ENCODE assay signal across 14 cellular contexts in genomic region chr4:38869511-38869910, GRCh38. TPM values are rescaled to one million over a fixed set of nuclear protein-coding genes. Genes with fewer than 3 reads are reported as not detected.
DNase-seq lines count a peak whose midpoint lies in the region; TF ChIP-seq lines count a peak whose summit lies in the region.
"Had no signal": no experiment of that assay in that cellular context is flagged by ENCODE, and none has a peak within 500 bp of the region (broad histone marks: within the 10 kb centered on the region; RNA-seq: fewer than 3 reads in every experiment).

No MANE protein-coding gene starts in this region.

- H3K27ac Mint-ChIP-seq in activated naive CD8-positive, alpha-beta T cell = no peak overlapping the region
- no peak overlapping the region for H3K27ac Mint-ChIP-seq in activated naive CD8-positive, alpha-beta T cell treated with anti-CD3 and anti-CD28 coated beads for 36 hours
- H3K27ac Mint-ChIP-seq in mesothelial cell of epicardium = peak overlapping the region; percentile 90
- H3K27ac Mint-ChIP-seq in type B pancreatic cell = no peak overlapping the region
- H3K27ac Mint-ChIP-seq: activated CD4-positive, alpha-beta T cell treated with anti-CD3 and anti-CD28 coated beads, Interleukin-2, amount 10 ng/mL, durations not matched to agents 24 days and 14 days; natural killer cell had no signal

- DNase-seq in activated naive CD8-positive, alpha-beta T cell treated with anti-CD3 and anti-CD28 coated beads for 36 hours = no peak
- DNase-seq in choroid plexus epithelial cell (ENCODE audit: low read depth) = no peak
- no peak for DNase-seq in mesothelial cell of epicardium (ENCODE audit: low spot score in 2 of 2, unreplicated experiment in 2 of 2)
- DNase-seq in type B pancreatic cell (ENCODE audit: extremely low spot score, unreplicated experiment) = no peak
- DNase-seq in AML-193 (lab: John Stamatoyannopoulos, UW) = no peak
- no peak for DNase-seq in activated CD4-positive, alpha-beta T cell treated with anti-CD3 and anti-CD28 coated beads, Interleukin-2, amount 50 U/mL, for 48 hours
- DNase-seq in SIG-M5 treated with dmso at 0.1 percent for 504 hours (lab: John Stamatoyannopoulos, UW; ENCODE audit: unreplicated experiment) = no peak
- DNase-seq: GOT3; natural killer cell; NCI-H1436 treated with DMSO at 0.1 percent for 48 hours; NCI-H82; stimulated activated naive CD4-positive, alpha-beta T cell had no signal

- H3K4me3 Mint-ChIP-seq in activated naive CD8-positive, alpha-beta T cell = peak overlapping the region; percentile 38
- H3K4me3 Mint-ChIP-seq in activated naive CD8-positive, alpha-beta T cell treated with anti-CD3 and anti-CD28 coated beads for 36 hours = no peak overlapping the region
- H3K4me3 Mint-ChIP-seq in mesothelial cell of epicardium (peak overlapping the region; percentile 79), type B pancreatic cell (peak overlapping the region; percentile 91)
- H3K4me3 Mint-ChIP-seq: activated CD4-positive, alpha-beta T cell treated with anti-CD3 and anti-CD28 coated beads, Interleukin-2, amount 10 ng/mL, durations not matched to agents 24 days and 14 days had no signal

- H3K4me3 ChIP-seq in choroid plexus epithelial cell (ENCODE audit: low read depth, low read length) = peak overlapping the region; percentile 94

- no peaks in the 10 kb centered on the region for H3K9me3 Mint-ChIP-seq in activated naive CD8-positive, alpha-beta T cell (ENCODE audit: low read depth)
- H3K9me3 Mint-ChIP-seq in activated naive CD8-positive, alpha-beta T cell treated with anti-CD3 and anti-CD28 coated beads for 36 hours = peaks cover 2% of the 10 kb centered on the region
- H3K9me3 Mint-ChIP-seq in mesothelial cell of epicardium = peaks cover 2% of the 10 kb centered on the region
- no peaks in the 10 kb centered on the region for H3K9me3 Mint-ChIP-seq in type B pancreatic cell
- H3K9me3 Mint-ChIP-seq: activated CD4-positive, alpha-beta T cell treated with anti-CD3 and anti-CD28 coated beads, Interleukin-2, amount 10 ng/mL, durations not matched to agents 24 days and 14 days; natural killer cell had no signal

- peaks cover 18% of the 10 kb centered on the region for H3K4me1 Mint-ChIP-seq in activated naive CD8-positive, alpha-beta T cell (ENCODE audit: low read depth)
- peaks cover 6% of the 10 kb centered on the region for H3K4me1 Mint-ChIP-seq in activated naive CD8-positive, alpha-beta T cell treated with anti-CD3 and anti-CD28 coated beads for 36 hours
- H3K4me1 Mint-ChIP-seq in mesothelial cell of epicardium = peaks cover 28% of the 10 kb centered on the region
- peaks cover 38% of the 10 kb centered on the region for H3K4me1 Mint-ChIP-seq in type B pancreatic cell (ENCODE audit: unreplicated experiment)

- H3K36me3 Mint-ChIP-seq in activated naive CD8-positive, alpha-beta T cell = peaks cover under 1% of the 10 kb centered on the region
- H3K36me3 Mint-ChIP-seq in activated naive CD8-positive, alpha-beta T cell treated with anti-CD3 and anti-CD28 coated beads for 36 hours = peaks cover 2% of the 10 kb centered on the region
- H3K36me3 Mint-ChIP-seq in mesothelial cell of epicardium = peaks cover 19% of the 10 kb centered on the region
- H3K36me3 Mint-ChIP-seq in type B pancreatic cell = peaks cover 4% of the 10 kb centered on the region
- H3K36me3 Mint-ChIP-seq: natural killer cell had no signal

- no peak for TF ChIP-seq CTCF in choroid plexus epithelial cell (conservative IDR thresholded peaks at IDR 0.05; ENCODE audit: low read depth, low read length)
- TF ChIP-seq CTCF in mesothelial cell of epicardium (IDR thresholded peaks at IDR 0.05; ENCODE audit: unreplicated experiment) = no peak
- TF ChIP-seq CTCF in type B pancreatic cell (conservative IDR thresholded peaks at IDR 0.05) = no peak

- H3K27me3 Mint-ChIP-seq in activated naive CD8-positive, alpha-beta T cell = peaks cover 14% of the 10 kb centered on the region
- H3K27me3 Mint-ChIP-seq in activated naive CD8-positive, alpha-beta T cell treated with anti-CD3 and anti-CD28 coated beads for 36 hours = peaks cover 28% of the 10 kb centered on the region
- H3K27me3 Mint-ChIP-seq in mesothelial cell of epicardium (ENCODE audit: low read depth) (no peaks in the 10 kb centered on the region), type B pancreatic cell (no peaks in the 10 kb centered on the region)

RNA-seq across cellular contexts. Expression of gene FAM114A1, which starts 1.9 kb away (rescaled TPM):
- total RNA-seq in activated naive CD8-positive, alpha-beta T cell treated with anti-CD3 and anti-CD28 coated beads for 36 hours = under 1 TPM in 1 of 2 experiments, not detected in 1; 0.38 TPM
- total RNA-seq in mesothelial cell of epicardium (52.0 to 55.6 TPM (median 53.7 TPM) in 3 replicates), type B pancreatic cell (ENCODE audit: low replicate concordance) (33.9 and 54.2 TPM in 2 replicates)

RNA-seq across cellular contexts. Expression of gene TLR6, which starts 12.9 kb away (rescaled TPM):
- 1 to 10 TPM; 2.9 to 4.4 TPM for total RNA-seq in activated naive CD8-positive, alpha-beta T cell treated with anti-CD3 and anti-CD28 coated beads for 36 hours
- total RNA-seq in mesothelial cell of epicardium = 0.77 to 1.2 TPM (median 0.98 TPM) in 3 replicates
- total RNA-seq in type B pancreatic cell (ENCODE audit: low replicate concordance) = 0.56 and 0.67 TPM in 2 replicates

Comparison
In these comparisons a context has a peak if more than half of its experiments do, and no peak if none do; other contexts are left out.
1. RNA of gene FAM114A1, which starts 1.9 kb away (total RNA-seq): 52.0 to 55.6 TPM in mesothelial cell of epicardium and 33.9 to 54.2 TPM in type B pancreatic cell; 0.38 TPM in activated naive CD8-positive, alpha-beta T cell treated with anti-CD3 and anti-CD28 coated beads for 36 hours; every median in the first group is over 10 times any median in the second.